In the genomic region with DNA sequence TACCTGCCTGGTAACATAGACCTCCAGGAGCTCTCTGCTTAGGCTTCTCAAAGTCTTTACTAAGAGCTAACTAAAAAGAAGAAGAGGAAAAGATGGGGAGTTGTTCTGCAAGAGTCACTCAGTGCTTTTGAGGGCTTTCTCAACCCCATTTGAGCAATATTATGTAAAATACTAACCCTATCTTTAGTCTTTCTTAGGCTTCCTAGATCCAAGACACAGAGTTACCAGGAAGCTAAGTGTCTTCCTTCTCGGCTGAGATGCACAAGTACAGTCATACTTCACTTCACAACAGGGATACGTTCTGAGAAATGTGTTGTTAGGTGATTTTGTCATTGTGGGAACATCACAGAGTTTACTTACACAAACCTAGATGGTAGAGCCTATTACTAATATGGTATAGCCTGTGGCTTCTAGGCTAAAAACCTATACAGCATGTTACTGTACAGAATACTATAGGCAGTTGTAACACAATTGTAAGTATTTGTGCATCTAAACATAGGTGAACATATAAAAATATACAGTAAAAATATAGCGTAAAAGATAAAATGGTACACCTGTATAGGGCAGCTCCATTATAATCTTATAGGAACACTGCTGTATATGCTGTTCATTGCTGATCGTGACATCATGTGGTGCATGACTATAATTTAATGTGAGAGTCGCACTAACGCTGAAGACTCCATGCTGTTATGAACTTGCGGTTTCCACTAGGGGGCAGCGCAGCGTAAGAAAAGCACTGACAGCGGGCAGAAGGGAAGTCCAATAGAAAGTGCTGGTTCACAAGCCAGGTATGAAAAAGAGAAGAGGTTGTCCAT, we compare ENCODE assay signal across 9 cellular contexts. TPM values are rescaled to one million over a fixed set of nuclear protein-coding genes. Genes with fewer than 3 reads are reported as not detected.
A peak's percentile ranks its signal among the peaks of the same experiment; 100 is the strongest.
DNase-seq lines count a peak whose midpoint lies in the region; ATAC-seq and TF ChIP-seq lines count a peak whose summit lies in the region.
"Had no signal": no experiment of that assay in that cellular context is flagged by ENCODE, and none has a peak within 500 bp of the region (broad histone marks: within the 10 kb centered on the region; RNA-seq: fewer than 3 reads in every experiment).

No MANE protein-coding gene starts in this region.

- peak; percentile 89 for ATAC-seq in HG02642 (IDR thresholded peaks at IDR 0.05; ENCODE audit: poor library complexity, unreplicated experiment)

- TF ChIP-seq CTCF in GM12873 (IDR thresholded peaks at IDR 0.05; ENCODE audit: insufficient read depth, low read depth, low read length, missing control alignments) = peak; percentile 83

- intact Hi-C loops in cardiac septum (cut with DNase I) = loop anchor here (1.0 to 5.0 kb wide), 3 partner anchors 97 to 382 kb away; no protein-coding TSS in a partner anchor

- DNase-seq in NCI-H128 (lab: John Stamatoyannopoulos, UW; ENCODE audit: unreplicated experiment) = peak; percentile 28
- peak; percentile 5 to 61 for DNase-seq in SW 1271 (lab: John Stamatoyannopoulos, UW)
- peak; percentile 75 for DNase-seq in activated naive CD8-positive, alpha-beta T cell treated with anti-CD3 and anti-CD28 coated beads, Interleukin-2, amount 50 U/mL, for 16 hours (ENCODE audit: low read depth, low spot score)
- DNase-seq in cardiac septum (ENCODE audit: low spot score) = peak; percentile 90
- DNase-seq in pulmonary artery endothelial cell (ENCODE audit: low read depth, low spot score) = peak; percentile 53
- no peak for DNase-seq in cortex of kidney (lab: John Stamatoyannopoulos, UW)

RNA-seq across cellular contexts. Expression of a gene that starts 16.3 kb away (rescaled TPM):
- 0.13 TPM for total RNA-seq in cardiac septum
- total RNA-seq in pulmonary artery endothelial cell = not detected in 2 replicates
- total RNA-seq: temporal lobe had no signal

RNA-seq across cellular contexts. Expression of a gene that starts 32.8 kb away (rescaled TPM):
- total RNA-seq in cardiac septum = not detected
- not detected in 2 replicates for total RNA-seq in pulmonary artery endothelial cell
- total RNA-seq: temporal lobe had no signal

RNA-seq across cellular contexts. Expression of a gene that starts 44.7 kb away (rescaled TPM):
- total RNA-seq in cardiac septum (2.9 TPM), pulmonary artery endothelial cell (1.6 and 6.4 TPM in 2 replicates)
